ENCODE assay signal across 8 cellular contexts in genomic region chr1:225290244-225290643, GRCh38.
"Had no signal": no experiment of that assay in that cellular context is flagged by ENCODE, and none has a peak within 500 bp of the region (broad histone marks: within the 10 kb centered on the region; RNA-seq: fewer than 3 reads in every experiment).

No MANE protein-coding gene starts in this region.

- FAIRE-seq: G401.6, GM12878, GM12891, GM12892, GM18507, GM19239 had no signal

- H3K4me3 ChIP-seq: GM12878 had no signal

- DNase-seq: GDM1, GF-D8 had no signal

- ATAC-seq: GM12878 had no signal
